Comparison of ENCODE assay signal across 8 cellular contexts in genomic region chr4:56506110-56506705, GRCh38. TPM values are rescaled to one million over a fixed set of nuclear protein-coding genes. Genes with fewer than 3 reads are reported as not detected.
DNase-seq lines count a peak whose midpoint lies in the region; ATAC-seq, FAIRE-seq and TF ChIP-seq lines count a peak whose summit lies in the region.

No MANE protein-coding gene starts in this region.

- H3K4me1 Mint-ChIP-seq in activated CD4-positive, alpha-beta T cell treated with anti-CD3 and anti-CD28 coated beads for 36 hours = peaks cover 22% of the 10 kb centered on the region

- H3K36me3 Mint-ChIP-seq in activated CD4-positive, alpha-beta T cell treated with anti-CD3 and anti-CD28 coated beads for 36 hours (ENCODE audit: low read depth) = peaks cover 19% of the 10 kb centered on the region

- H3K36me3 ChIP-seq in adipocyte (ENCODE audit: control insufficient read depth, insufficient read depth, low read length, severe bottlenecking) (peaks cover 23% of the 10 kb centered on the region), kidney (ENCODE audit: control insufficient read depth in 1 of 2, insufficient read depth in 2 of 2, low read length in 2 of 2) (no peaks in the 10 kb centered on the region), testis (ENCODE audit: low read depth, missing control alignments) (no peaks in the 10 kb centered on the region)

- H3K9ac ChIP-seq in adipocyte (ENCODE audit: low read length) (peak overlapping the region; percentile 58), kidney (ENCODE audit: low read length in 2 of 2) (no peak overlapping the region)

- H3K27me3 Mint-ChIP-seq in activated CD4-positive, alpha-beta T cell treated with anti-CD3 and anti-CD28 coated beads for 36 hours = no peaks in the 10 kb centered on the region

- TF ChIP-seq POLR2A in testis (IDR thresholded peaks at IDR 0.05) = no peak

- peak; percentile 26 for DNase-seq in activated CD4-positive, alpha-beta T cell treated with anti-CD3 and anti-CD28 coated beads for 36 hours
- no peak for DNase-seq in activated CD4-positive, alpha-beta T cell treated with anti-CD3 and anti-CD28 coated beads, Interleukin-2, amount 50 U/mL, for 48 hours
- DNase-seq in adipocyte (ENCODE audit: low read depth) (peak; percentile 18), kidney (no peak), testis (peak; percentile 22), epidermal melanocyte (ENCODE audit: insufficient read length, low spot score) (no peak), mesenteric fat pad (ENCODE audit: low spot score) (no peak), NCI-H2081 (lab: John Stamatoyannopoulos, UW) (no peak)

- FAIRE-seq in kidney (lab: Jason Lieb, UNC) = no peak

- peaks cover 7% of the 10 kb centered on the region for H3K4me1 ChIP-seq in adipocyte (ENCODE audit: control insufficient read depth, insufficient read depth, low read length)
- H3K4me1 ChIP-seq in kidney (ENCODE audit: control insufficient read depth in 1 of 2, insufficient read depth in 1 of 2, low read depth in 1 of 2, low read length in 2 of 2) = peaks cover 0 to 5% of the 10 kb centered on the region in 2 donors
- H3K4me1 ChIP-seq in testis = peaks cover 8% of the 10 kb centered on the region

- no peaks in the 10 kb centered on the region for H3K9me3 ChIP-seq in adipocyte (ENCODE audit: control insufficient read depth, low read length)
- H3K9me3 ChIP-seq in kidney (ENCODE audit: control insufficient read depth in 1 of 2, low read length in 2 of 2) = no peaks in the 10 kb centered on the region
- no peaks in the 10 kb centered on the region for H3K9me3 ChIP-seq in testis

- 7 to 8% methylated on average over 24 to 28 of the region's 28 CpGs for WGBS in testis, 2 donors

- ATAC-seq in activated CD4-positive, alpha-beta T cell treated with anti-CD3 and anti-CD28 coated beads for 36 hours = no peak

- H3K27me3 ChIP-seq in adipocyte (replicated peaks; ENCODE audit: control insufficient read depth, insufficient read depth, low read length) = no peaks in the 10 kb centered on the region
- H3K27me3 ChIP-seq in testis = no peaks in the 10 kb centered on the region

- H3K27ac Mint-ChIP-seq in activated CD4-positive, alpha-beta T cell treated with anti-CD3 and anti-CD28 coated beads for 36 hours = peak overlapping the region; percentile 13

- intact Hi-C loops in activated CD4-positive, alpha-beta T cell treated with anti-CD3 and anti-CD28 coated beads for 36 hours (cut with DNase I, micrococcal nuclease) = no loop called here
- intact Hi-C loops in kidney (cut with DNase I) (no loop called here), testis (cut with DNase I; ENCODE audit: low total_unique reads) (no loop called here)

- H3K27ac ChIP-seq in kidney (ENCODE audit: low read depth in 2 of 2, low read length in 2 of 2) = no peak overlapping the region
- no peak overlapping the region for H3K27ac ChIP-seq in testis

- no peak for TF ChIP-seq CTCF in kidney (IDR thresholded peaks at IDR 0.05; ENCODE audit: borderline replicate concordance, extremely low read depth, insufficient read depth)
- TF ChIP-seq CTCF in testis (IDR thresholded peaks at IDR 0.05) = no peak

- no peaks in the 10 kb centered on the region for H3K9me3 Mint-ChIP-seq in activated CD4-positive, alpha-beta T cell treated with anti-CD3 and anti-CD28 coated beads for 36 hours (ENCODE audit: low read depth)

- H3K4me3 Mint-ChIP-seq in activated CD4-positive, alpha-beta T cell treated with anti-CD3 and anti-CD28 coated beads for 36 hours = peak overlapping the region; percentile 78

- CTCF ChIA-PET in activated CD4-positive, alpha-beta T cell treated with anti-CD3 and anti-CD28 coated beads for 36 hours (lab: Charles Lee) = interaction anchor here (0.6 kb wide), 1 partner anchor 153 kb away, joined by 3 read pairs; no protein-coding TSS in a partner anchor

- H3K4me3 ChIP-seq in adipocyte (ENCODE audit: low read length) (peak overlapping the region; percentile 88), kidney (ENCODE audit: low read length in 2 of 2) (peak overlapping the region; percentile 41 to 68), testis (peak overlapping the region; percentile 60 to 74)

- POLR2A ChIA-PET in activated CD4-positive, alpha-beta T cell treated with anti-CD3 and anti-CD28 coated beads for 36 hours (lab: Charles Lee) = interaction anchor here (1.0 kb wide), 1 partner anchor 24 kb away, joined by 4 read pairs; a partner anchor contains a TSS

RNA-seq across cellular contexts. Expression of gene ARL9, which starts 0.6 kb away (rescaled TPM):
- under 1 TPM; 0.25 to 0.37 TPM for total RNA-seq in activated CD4-positive, alpha-beta T cell treated with anti-CD3 and anti-CD28 coated beads for 36 hours
- total RNA-seq in kidney = 0.19 TPM
- polyA plus RNA-seq in kidney (ENCODE audit: insufficient read depth, low read depth, low replicate concordance) = 0.26 TPM
- 1 to 10 TPM; 1.3 to 4.7 TPM for total RNA-seq in testis
- polyA plus RNA-seq in testis (ENCODE audit: insufficient read depth, low read depth, low replicate concordance) = 5.9 TPM
- total RNA-seq in mesenteric fat pad = not detected

RNA-seq across cellular contexts. Expression of gene SRP72, which starts 38.8 kb away (rescaled TPM):
- total RNA-seq in activated CD4-positive, alpha-beta T cell treated with anti-CD3 and anti-CD28 coated beads for 36 hours = 100 to 1,000 TPM; 181 to 204 TPM
- total RNA-seq in kidney (90.8 TPM), testis (10 to 100 TPM; 67.9 to 76.5 TPM), mesenteric fat pad (83.7 TPM)
- polyA plus RNA-seq in kidney (ENCODE audit: insufficient read depth, low read depth, low replicate concordance) (23.1 TPM), testis (ENCODE audit: insufficient read depth, low read depth, low replicate concordance) (57.2 TPM)

Comparison
In these comparisons a context has a peak if more than half of its experiments do, and no peak if none do; other contexts are left out.
1. DNase-seq: peak in activated CD4-positive, alpha-beta T cell treated with anti-CD3 and anti-CD28 coated beads for 36 hours (single experiment), adipocyte (single experiment) and testis (single experiment); none in activated CD4-positive, alpha-beta T cell treated with anti-CD3 and anti-CD28 coated beads, Interleukin-2, amount 50 U/mL, for 48 hours (0 of 2), kidney (single experiment), epidermal melanocyte (single experiment), mesenteric fat pad (single experiment) and NCI-H2081 (0 of 2).
2. Peak in every context shown above with its lines, with median percentiles within 50 percentile points of each other: H3K4me3 ChIP-seq.